ENCODE assay signal across 9 cellular contexts in the genomic region with DNA sequence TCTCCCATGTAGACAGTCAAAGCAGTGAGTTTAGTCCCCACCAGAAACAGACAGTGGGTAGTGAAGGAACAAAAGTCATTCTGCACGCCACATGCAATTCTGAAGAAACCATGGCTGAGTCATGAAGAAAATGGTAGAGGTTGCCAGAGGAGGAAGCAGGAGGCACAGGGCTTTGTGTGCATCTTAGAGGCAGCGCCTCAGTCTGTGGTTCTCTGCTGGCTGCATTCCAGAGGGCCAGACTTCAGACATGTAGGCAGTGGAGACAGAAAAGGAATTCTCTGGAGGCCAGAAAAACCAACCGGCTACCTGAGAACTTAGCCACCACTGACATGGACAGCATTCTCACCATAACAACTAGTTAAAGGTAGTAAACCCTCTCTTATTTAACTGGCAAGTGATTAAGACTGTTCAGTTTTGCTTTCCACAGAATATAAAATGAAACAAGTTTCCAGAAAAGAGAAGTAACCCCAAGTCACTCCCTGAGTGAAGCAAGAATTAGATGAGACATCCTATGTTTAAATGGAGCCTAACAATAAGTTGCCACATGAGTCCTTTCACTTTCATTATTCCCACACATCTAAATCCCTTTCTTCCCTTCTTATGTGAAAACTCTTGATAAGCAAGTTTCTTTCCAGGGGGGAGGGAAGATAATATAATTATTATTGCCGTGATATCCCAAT.
DNase-seq lines count a peak whose midpoint lies in the region; ATAC-seq and TF ChIP-seq lines count a peak whose summit lies in the region.
"Had no signal": no experiment of that assay in that cellular context is flagged by ENCODE, and none has a peak within 500 bp of the region (broad histone marks: within the 10 kb centered on the region; RNA-seq: fewer than 3 reads in every experiment).

No MANE protein-coding gene starts in this region.

- H3K36me3 ChIP-seq in upper lobe of right lung = no peaks in the 10 kb centered on the region

- peak; percentile 78 for DNase-seq in Right ventricle myocardium inferior (ENCODE audit: missing footprints)
- no peak for DNase-seq in cardiac septum (ENCODE audit: low spot score)
- DNase-seq in astrocyte of the cerebellum (ENCODE audit: low read depth) = peak; percentile 89
- no peak for DNase-seq in left lobe of liver (ENCODE audit: low spot score)
- DNase-seq in upper lobe of right lung = peak; percentile 69
- no peak for DNase-seq in COR-L47 (lab: John Stamatoyannopoulos, UW)
- no peak for DNase-seq in GM19238 (ENCODE audit: insufficient read length, low spot score)
- DNase-seq in SHP77 (lab: John Stamatoyannopoulos, UW) = no peak
- DNase-seq: CD8-positive, alpha-beta T cell had no signal

- H3K27me3 ChIP-seq in upper lobe of right lung = no peaks in the 10 kb centered on the region

- H3K4me1 ChIP-seq in upper lobe of right lung = no peaks in the 10 kb centered on the region

- no peaks in the 10 kb centered on the region for H3K9me3 ChIP-seq in upper lobe of right lung

- H3K27ac ChIP-seq in upper lobe of right lung = peak overlapping the region; percentile 74

- ATAC-seq in Right ventricle myocardium inferior (peak; percentile 73), left lobe of liver (peak; percentile 34), upper lobe of right lung (peak; percentile 93)
- ATAC-seq: CD8-positive, alpha-beta T cell had no signal

- in situ Hi-C loops in astrocyte of the cerebellum (cut with HindIII; ENCODE audit: low sequenced_read_pairs) = no loop called here

- TF ChIP-seq CTCF in astrocyte of the cerebellum (IDR thresholded peaks at IDR 0.05; ENCODE audit: low read depth, low read length, missing control alignments) = no peak
- no peak for TF ChIP-seq CTCF in upper lobe of right lung (IDR thresholded peaks at IDR 0.05)

- H3K4me3 ChIP-seq in astrocyte of the cerebellum (ENCODE audit: low read depth, low read length) (no peak overlapping the region), upper lobe of right lung (no peak overlapping the region)

- intact Hi-C loops in Right ventricle myocardium inferior (cut with DNase I) (no loop called here), cardiac septum (cut with DNase I) (no loop called here), upper lobe of right lung (cut with DNase I) (no loop called here)

Comparison
In these comparisons a context has a peak if more than half of its experiments do, and no peak if none do; other contexts are left out.
1. DNase-seq: peak in Right ventricle myocardium inferior (single experiment), astrocyte of the cerebellum (single experiment) and upper lobe of right lung (single experiment); none in cardiac septum (single experiment), left lobe of liver (single experiment), COR-L47 (single experiment), GM19238 (single experiment) and SHP77 (0 of 2).
2. ATAC-seq: peak in every context shown above with its lines; median percentile 93 in upper lobe of right lung; 73 in Right ventricle myocardium inferior; 34 in left lobe of liver.